In the genomic region with DNA sequence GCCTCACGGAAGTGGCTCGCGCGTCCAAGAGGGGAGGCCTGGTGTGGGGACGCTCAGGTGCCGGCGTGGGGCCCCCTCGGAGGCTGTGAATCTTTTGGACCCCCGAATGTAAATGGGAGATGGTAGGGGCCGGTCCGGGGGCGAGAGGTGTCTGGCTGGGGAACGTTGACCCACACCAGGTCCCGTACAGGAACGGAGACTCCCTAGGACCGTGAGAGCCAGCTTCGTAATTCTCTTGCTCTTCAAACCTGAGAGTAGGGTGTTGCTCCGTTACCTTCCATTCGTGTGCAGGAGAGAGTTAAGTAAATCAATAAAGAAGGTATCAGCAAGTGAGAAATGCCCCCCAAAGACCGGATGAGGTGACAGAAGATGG, we compare ENCODE assay signal across 2 cellular contexts.
TF ChIP-seq lines count a peak whose summit lies in the region.

No MANE protein-coding gene starts in this region.

TF ChIP-seq in A549, 52 proteins besides CTCF, POLR2A, EP300 and RAD21:
- TF ChIP-seq, protein P1, sequence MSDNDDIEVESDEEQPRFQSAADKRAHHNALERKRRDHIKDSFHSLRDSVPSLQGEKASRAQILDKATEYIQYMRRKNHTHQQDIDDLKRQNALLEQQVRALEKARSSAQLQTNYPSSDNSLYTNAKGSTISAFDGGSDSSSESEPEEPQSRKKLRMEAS (IDR thresholded peaks at IDR 0.05), result peak; percentile 12; the same call in 1 of the 2 replicates
- TF ChIP-seq ZC3H11A (IDR thresholded peaks at IDR 0.05), result no peak
- no peak for TF ChIP-seq ZFP36 (IDR thresholded peaks at IDR 0.05; ENCODE audit: borderline replicate concordance, partially characterized antibody)
- TF ChIP-seq JUN (IDR thresholded peaks at IDR 0.05), result peak in 1 of 2 experiments; percentile 36; a peak in 1 of 5 replicates
- 0 out of 2 replicates have a peak, but pooled peaks have one; percentile 37 for TF ChIP-seq FOSB (CRISPR knock-in tag; IDR thresholded peaks at IDR 0.05)
- 0 out of 2 replicates have a peak, but pooled peaks have one; percentile 1 for TF ChIP-seq GATA3 (IDR thresholded peaks at IDR 0.05; ENCODE audit: borderline replicate concordance)
- TF ChIP-seq, protein P2, sequence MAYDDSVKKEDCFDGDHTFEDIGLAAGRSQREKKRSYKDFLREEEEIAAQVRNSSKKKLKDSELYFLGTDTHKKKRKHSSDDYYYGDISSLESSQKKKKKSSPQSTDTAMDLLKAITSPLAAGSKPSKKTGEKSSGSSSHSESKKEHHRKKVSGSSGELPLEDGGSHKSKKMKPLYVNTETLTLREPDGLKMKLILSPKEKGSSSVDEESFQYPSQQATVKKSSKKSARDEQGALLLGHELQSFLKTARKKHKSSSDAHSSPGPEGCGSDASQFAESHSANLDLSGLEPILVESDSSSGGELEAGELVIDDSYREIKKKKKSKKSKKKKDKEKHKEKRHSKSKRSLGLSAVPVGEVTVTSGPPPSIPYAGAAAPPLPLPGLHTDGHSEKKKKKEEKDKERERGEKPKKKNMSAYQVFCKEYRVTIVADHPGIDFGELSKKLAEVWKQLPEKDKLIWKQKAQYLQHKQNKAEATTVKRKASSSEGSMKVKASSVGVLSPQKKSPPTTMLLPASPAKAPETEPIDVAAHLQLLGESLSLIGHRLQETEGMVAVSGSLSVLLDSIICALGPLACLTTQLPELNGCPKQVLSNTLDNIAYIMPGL (CRISPR knock-in tag; IDR thresholded peaks at IDR 0.05; ENCODE audit: borderline replicate concordance), result 0 out of 2 replicates have a peak, but pooled peaks have one; percentile 43

TF ChIP-seq in HCT116, 20 proteins besides CTCF, POLR2A, EP300 and RAD21:
- peak; percentile 62 for TF ChIP-seq ZFX (IDR thresholded peaks at IDR 0.05)
- no peak for TF ChIP-seq SRF (IDR thresholded peaks at IDR 0.05; ENCODE audit: low read depth)
- TF ChIP-seq JUND (IDR thresholded peaks at IDR 0.05), result no peak
- TF ChIP-seq ELF1 (IDR thresholded peaks at IDR 0.05; ENCODE audit: borderline replicate concordance, low read depth), result no peak
- TF ChIP-seq YY1 (IDR thresholded peaks at IDR 0.05; ENCODE audit: extremely low read depth, insufficient replicate concordance, low read depth, low read length), result no peak
- TF ChIP-seq POLR2AphosphoS5 (IDR thresholded peaks at IDR 0.05; ENCODE audit: low read depth, low read length), result no peak
- TF ChIP-seq SP1 (IDR thresholded peaks at IDR 0.05; ENCODE audit: low read depth), result no peak
